Comparison of ENCODE assay signal across 10 cellular contexts in genomic region chr6:35081426-35081851, GRCh38. TPM values are rescaled to one million over a fixed set of nuclear protein-coding genes. Genes with fewer than 3 reads are reported as not detected.
A peak's percentile ranks its signal among the peaks of the same experiment; 100 is the strongest.
DNase-seq lines count a peak whose midpoint lies in the region; ATAC-seq, FAIRE-seq and TF ChIP-seq lines count a peak whose summit lies in the region.
"Had no signal": no experiment of that assay in that cellular context is flagged by ENCODE, and none has a peak within 500 bp of the region (broad histone marks: within the 10 kb centered on the region; RNA-seq: fewer than 3 reads in every experiment).

No MANE protein-coding gene starts in this region.

- intact Hi-C loops in right lobe of liver (cut with DNase I) (no loop called here), HepG2 (cut with micrococcal nuclease; ENCODE audit: unreplicated experiment) (no loop called here), ascending aorta (cut with DNase I) (no loop called here), vagina (cut with DNase I) (no loop called here)

- no peak overlapping the region for H2BK15ac ChIP-seq in mesenchymal stem cell (ENCODE audit: low read depth, poor library complexity, severe bottlenecking)

- BruUV-seq in HepG2 (replicated peaks; lab: Mats Ljungman, UMichigan) = no TSS peak

- no peaks in the 10 kb centered on the region for H4K20me1 ChIP-seq in HepG2 (ENCODE audit: insufficient read depth, low read length)

- no peak for TF ChIP-seq RAD21 in HepG2 (CRISPR knock-in tag; IDR thresholded peaks at IDR 0.05)

- no peak overlapping the region for H4K91ac ChIP-seq in mesenchymal stem cell (ENCODE audit: low read length)

- no peak for TF ChIP-seq EP300 in HepG2 (IDR thresholded peaks at IDR 0.05; ENCODE audit: low read depth in 2 of 2, low read length in 2 of 2)
- no peak for TF ChIP-seq EP300 in HepG2 (CRISPR knock-in tag; IDR thresholded peaks at IDR 0.05; ENCODE audit: borderline replicate concordance)

- H3K27me3 Mint-ChIP-seq in glutamatergic neuron (ENCODE audit: unreplicated experiment) = peaks cover 10% of the 10 kb centered on the region

- H3K79me1 ChIP-seq in mesenchymal stem cell (replicated peaks; ENCODE audit: low read length, poor library complexity, severe bottlenecking) = no peaks in the 10 kb centered on the region

- no peaks in the 10 kb centered on the region for H3K79me2 ChIP-seq in HepG2 (ENCODE audit: insufficient read depth, low read length)

- H2BK12ac ChIP-seq in mesenchymal stem cell (ENCODE audit: low read length in 2 of 2) = no peak overlapping the region

- in situ Hi-C loops in HepG2 (cut with HindIII; ENCODE audit: extremely low pct_ligation_motif_present, low pct_unique_long_range_greater_than_20kb) = no loop called here

- no peak overlapping the region for H4K8ac ChIP-seq in mesenchymal stem cell (ENCODE audit: low read length)

- TF ChIP-seq CTCF in right lobe of liver (IDR thresholded peaks at IDR 0.05) = no peak
- no peak for TF ChIP-seq CTCF in HepG2 (CRISPR knock-in tag; IDR thresholded peaks at IDR 0.05)
- TF ChIP-seq CTCF in ascending aorta (IDR thresholded peaks at IDR 0.05) = no peak
- no peak for TF ChIP-seq CTCF in vagina (IDR thresholded peaks at IDR 0.05)
- TF ChIP-seq CTCF in glutamatergic neuron (IDR thresholded peaks at IDR 0.05; ENCODE audit: partially characterized antibody, unreplicated experiment) = no peak

- H3K9ac ChIP-seq in HepG2 (ENCODE audit: insufficient read depth, low read depth, low read length) (no peak overlapping the region), mesenchymal stem cell (ENCODE audit: low read length) (no peak overlapping the region)

- no peak overlapping the region for H3K27ac Mint-ChIP-seq in glutamatergic neuron (ENCODE audit: unreplicated experiment)

- 58% methylated on average over 12 of the region's 13 CpGs for WGBS in right lobe of liver (ENCODE audit: insufficient coverage, low coverage, low lambda C conversion rate, missing lambda C conversion rate)
- WGBS in HepG2 (ENCODE audit: low lambda C conversion rate) = 86% methylated on average over 13 of the region's 13 CpGs
- WGBS in mesenchymal stem cell = 72% methylated on average over 13 of the region's 13 CpGs

- H2BK5ac ChIP-seq in mesenchymal stem cell (ENCODE audit: low read depth, low read length, poor library complexity, severe bottlenecking) = no peak overlapping the region

- H3K27me3 ChIP-seq in right lobe of liver (no peaks in the 10 kb centered on the region), HepG2 (ENCODE audit: control insufficient read depth in 1 of 2, insufficient read depth in 2 of 2, low read length in 2 of 2) (no peaks in the 10 kb centered on the region), ascending aorta (no peaks in the 10 kb centered on the region), mesenchymal stem cell (ENCODE audit: control insufficient read depth in 1 of 2, insufficient read depth in 1 of 2, low read length in 2 of 2) (no peaks in the 10 kb centered on the region), vagina (no peaks in the 10 kb centered on the region)

- ATAC-seq in right lobe of liver = peak; percentile 16 to 45 (median 32)
- no peak for ATAC-seq in HepG2

- no peak overlapping the region for H3K18ac ChIP-seq in mesenchymal stem cell (ENCODE audit: low read depth in 1 of 2, low read length in 2 of 2)

- no peaks in the 10 kb centered on the region for H3K36me3 Mint-ChIP-seq in glutamatergic neuron (ENCODE audit: unreplicated experiment)

- CTCF ChIA-PET in HepG2 (lab: Yijun Ruan, JAX; ENCODE audit: low intra/inter-chr PET ratio, low total read pairs) = no interaction called here

- FAIRE-seq in HepG2 (lab: Jason Lieb, UNC) = no peak
- FAIRE-seq: HTR-8/SVneo had no signal

- H3K4me2 ChIP-seq in HepG2 (ENCODE audit: low read depth, low read length) (no peak overlapping the region), mesenchymal stem cell (ENCODE audit: low read length, poor library complexity, severe bottlenecking) (no peak overlapping the region)

- no peaks in the 10 kb centered on the region for H3K4me1 ChIP-seq in right lobe of liver
- no peaks in the 10 kb centered on the region for H3K4me1 ChIP-seq in HepG2 (ENCODE audit: insufficient read depth, low read length)
- no peaks in the 10 kb centered on the region for H3K4me1 ChIP-seq in ascending aorta
- H3K4me1 ChIP-seq in mesenchymal stem cell (ENCODE audit: control insufficient read depth, insufficient read depth, low read depth, low read length) = peaks cover 26% of the 10 kb centered on the region
- peaks cover 16% of the 10 kb centered on the region for H3K4me1 ChIP-seq in vagina

- POLR2A ChIA-PET in HepG2 (lab: Yijun Ruan, JAX) = no interaction called here

- no peak for TF ChIP-seq POLR2A in right lobe of liver (IDR thresholded peaks at IDR 0.05)
- no peak for TF ChIP-seq POLR2A in HepG2 (IDR thresholded peaks at IDR 0.05; ENCODE audit: insufficient read depth in 1 of 2, low read depth in 2 of 2, low read length in 2 of 2)
- no peak for TF ChIP-seq POLR2A in vagina (IDR thresholded peaks at IDR 0.05)

- H3K4me3 ChIP-seq in right lobe of liver (no peak overlapping the region), HepG2 (replicated peaks in 1 of 3; ENCODE audit: insufficient read depth in 1 of 3, low read depth in 2 of 3, low read length in 3 of 3) (no peak overlapping the region), ascending aorta (no peak overlapping the region), mesenchymal stem cell (ENCODE audit: insufficient read depth in 1 of 2, low read depth in 1 of 2, low read length in 2 of 2) (no peak overlapping the region), vagina (no peak overlapping the region)

- H3K27ac ChIP-seq in right lobe of liver = no peak overlapping the region
- H3K27ac ChIP-seq in HepG2 (ENCODE audit: extremely low read length, insufficient read depth, low read length) = no peak overlapping the region
- H3K27ac ChIP-seq in ascending aorta = peak overlapping the region; percentile 6 to 20
- H3K27ac ChIP-seq in mesenchymal stem cell (ENCODE audit: low read length, poor library complexity, severe bottlenecking) = peak overlapping the region; percentile 63
- H3K27ac ChIP-seq in vagina = peak overlapping the region; percentile 57

- peaks cover 5% of the 10 kb centered on the region for H3K9me3 Mint-ChIP-seq in glutamatergic neuron (ENCODE audit: unreplicated experiment)

- H3K14ac ChIP-seq in mesenchymal stem cell (ENCODE audit: low read length in 2 of 2) = no peak overlapping the region

- peak overlapping the region; percentile 50 for H2AK5ac ChIP-seq in mesenchymal stem cell (ENCODE audit: low read length, severe bottlenecking)

- H3K9me3 ChIP-seq in right lobe of liver (no peaks in the 10 kb centered on the region), HepG2 (ENCODE audit: low read length) (no peaks in the 10 kb centered on the region), ascending aorta (no peaks in the 10 kb centered on the region), mesenchymal stem cell (ENCODE audit: control insufficient read depth, low read length) (no peaks in the 10 kb centered on the region), vagina (no peaks in the 10 kb centered on the region)

- H3K36me3 ChIP-seq in right lobe of liver (peaks cover 0 to 62% (median 19%) of the 10 kb centered on the region in 4 donors), HepG2 (replicated peaks in 1 of 2; ENCODE audit: control insufficient read depth in 1 of 2, insufficient read depth in 2 of 2, low read length in 2 of 2) (peaks cover 24 to 40% of the 10 kb centered on the region in 2 experiments), ascending aorta (peaks cover 96 to 97% of the 10 kb centered on the region in 2 donors), mesenchymal stem cell (ENCODE audit: control insufficient read depth in 1 of 2, insufficient read depth in 2 of 2, low read depth in 1 of 2, low read length in 2 of 2) (peaks cover 62 to 82% of the 10 kb centered on the region in 2 experiments), vagina (peaks cover 4 to 65% of the 10 kb centered on the region in 2 donors)

- no peak overlapping the region for H3K23ac ChIP-seq in mesenchymal stem cell (ENCODE audit: low read length in 2 of 2)

- H2AFZ ChIP-seq in HepG2 (ENCODE audit: low read length) = no peak overlapping the region
- no peak overlapping the region for H2AFZ ChIP-seq in mesenchymal stem cell (ENCODE audit: low read depth, low read length)

- DNase-seq in right lobe of liver (peak in 2 of 3 donors; percentile 17 to 44), HepG2 (ENCODE audit: low spot score) (no peak), ascending aorta (ENCODE audit: low spot score in 2 of 2) (peak in 1 of 2 donors; percentile 63), mesenchymal stem cell (no peak), vagina (ENCODE audit: extremely low spot score in 2 of 2) (no peak), HuH-7.5 (ENCODE audit: low spot score) (no peak), NAMALWA (ENCODE audit: low spot score) (no peak), glutamatergic neuron (no peak)

- H3K4ac ChIP-seq in mesenchymal stem cell (ENCODE audit: low read depth in 1 of 2, low read length in 2 of 2) = no peak overlapping the region

- no peak overlapping the region for H3K4me3 Mint-ChIP-seq in glutamatergic neuron (ENCODE audit: unreplicated experiment)

- H2BK120ac ChIP-seq in mesenchymal stem cell (ENCODE audit: low read depth, low read length) = no peak overlapping the region

- peaks cover 18% of the 10 kb centered on the region for H3K4me1 Mint-ChIP-seq in glutamatergic neuron (ENCODE audit: low read depth, unreplicated experiment)

RNA-seq across cellular contexts. Expression of gene TCP11, which starts 59.7 kb away (rescaled TPM):
- under 1 TPM in 1 of 6 experiments, not detected in 5; 0.31 TPM for total RNA-seq in right lobe of liver
- total RNA-seq in HepG2 (2016; rRNA removed; fragmentation: Illumina TruSeq; extraction: Trizol) = not detected in 2 replicates
- total RNA-seq in HepG2 (2016; cell fraction: cytosol; rRNA removed; fragmentation: Illumina TruSeq; extraction: Trizol; ENCODE audit: low read depth) = not detected in 2 replicates
- not detected in 2 replicates for total RNA-seq in HepG2 (2016; cell fraction: insoluble cytoplasmic fraction; rRNA removed; fragmentation: Illumina TruSeq; extraction: Trizol)
- not detected in 2 replicates for total RNA-seq in HepG2 (2016; cell fraction: membrane; rRNA removed; fragmentation: Illumina TruSeq; extraction: Trizol)
- not detected in 2 replicates for total RNA-seq in HepG2 (2016; cell fraction: nucleus; rRNA removed; fragmentation: Illumina TruSeq; extraction: Trizol)
- polyA plus RNA-seq in HepG2 (2011; rRNA removed) = 0.04 TPM in 1 of 2 replicates, not detected in the other
- not detected in 2 replicates for polyA plus RNA-seq in HepG2 (2011; cell fraction: cytosol; rRNA removed)
- not detected in 2 replicates for polyA plus RNA-seq in HepG2 (2011; cell fraction: nucleus; rRNA removed)
- not detected in 2 replicates for polyA plus RNA-seq in HepG2 (2012)
- polyA plus RNA-seq in HepG2 (2016; cell fraction: cytosol; fragmentation: Illumina TruSeq; extraction: Trizol; ENCODE audit: low read depth) = not detected in 2 replicates
- polyA plus RNA-seq in HepG2 (2016; cell fraction: insoluble cytoplasmic fraction; fragmentation: Illumina TruSeq; extraction: Trizol; ENCODE audit: low read depth) = not detected in 2 replicates
- not detected in 2 replicates for polyA plus RNA-seq in HepG2 (2016; cell fraction: membrane; fragmentation: Illumina TruSeq; extraction: Trizol; ENCODE audit: low read depth)
- polyA plus RNA-seq in HepG2 (2016; cell fraction: nucleus; fragmentation: Illumina TruSeq; extraction: Trizol; ENCODE audit: insufficient read depth, low read depth) = not detected in 2 replicates
- polyA minus RNA-seq in HepG2 (2011; rRNA and poly(A)+ RNA removed; ENCODE audit: low replicate concordance) = not detected in 2 replicates
- polyA minus RNA-seq in HepG2 (2011; cell fraction: cytosol; rRNA and poly(A)+ RNA removed) = not detected in 2 replicates
- polyA minus RNA-seq in HepG2 (2011; cell fraction: nucleus; rRNA and poly(A)+ RNA removed) = not detected in 2 replicates
- total RNA-seq in ascending aorta = 0.43 TPM
- 0.11 TPM for polyA plus RNA-seq in mesenchymal stem cell (2013, experiment 1 of 2)
- 0.04 TPM for polyA plus RNA-seq in mesenchymal stem cell (2013, experiment 2 of 2)
- not detected for total RNA-seq in vagina
- not detected for total RNA-seq in glutamatergic neuron (ENCODE audit: unreplicated experiment)
- total RNA-seq: skeletal muscle tissue had no signal

Comparison
In these comparisons a context has a peak if more than half of its experiments do, and no peak if none do; other contexts are left out.
1. DNase-seq: peak in right lobe of liver (2 of 3); none in HepG2 (single experiment), mesenchymal stem cell (single experiment), vagina (0 of 2), HuH-7.5 (single experiment), NAMALWA (single experiment) and glutamatergic neuron (single experiment).
2. H3K27ac ChIP-seq: peak in ascending aorta (2 of 2), mesenchymal stem cell (single experiment) and vagina (single experiment); none in right lobe of liver (0 of 3) and HepG2 (single experiment).